ENCODE assay signal across 25 cellular contexts in genomic region chr20:45621593-45621992, GRCh38. TPM values are rescaled to one million over a fixed set of nuclear protein-coding genes. Genes with fewer than 3 reads are reported as not detected.
DNase-seq lines count a peak whose midpoint lies in the region; ATAC-seq, FAIRE-seq and TF ChIP-seq lines count a peak whose summit lies in the region.
"Had no signal": no experiment of that assay in that cellular context is flagged by ENCODE, and none has a peak within 500 bp of the region (broad histone marks: within the 10 kb centered on the region; RNA-seq: fewer than 3 reads in every experiment).

No MANE protein-coding gene starts in this region.

- H3K27me3 ChIP-seq in hepatocyte (no peaks in the 10 kb centered on the region), pancreas (no peaks in the 10 kb centered on the region), heart left ventricle (no peaks in the 10 kb centered on the region)
- H3K27me3 ChIP-seq: BE2C had no signal

- DNase-seq in Calu3, result peak; percentile 10
- peak; percentile 12 to 38 for DNase-seq in NCI-H526 (lab: John Stamatoyannopoulos, UW)
- peak; percentile 72 for DNase-seq in hepatocyte (ENCODE audit: low spot score)
- peak in 2 of 6 donors; percentile 8 to 19 for DNase-seq in pancreas
- DNase-seq in stimulated activated naive CD4-positive, alpha-beta T cell (lab: John Stamatoyannopoulos, UW), result no peak
- DNase-seq in RKO (ENCODE audit: low spot score), result no peak
- DNase-seq in heart left ventricle, result no peak
- DNase-seq: BE2C, DMS 273 treated with DMSO at 0.1 percent for 48 hours, GM23248, HCEC 1CT, Kasumi-1, MG63, NCI-H1048, NCI-H1417 treated with DMSO at 0.1 percent for 48 hours, NCI-H187, NCI-H2107, NCI-H510A, Right ventricle myocardium superior had no signal

- intact Hi-C loops in Calu3 (cut with micrococcal nuclease; ENCODE audit: unreplicated experiment), result loop anchor here (10.0 kb wide), 2 partner anchors 153 to 167 kb away; no protein-coding TSS in a partner anchor
- intact Hi-C loops in pancreas (cut with DNase I), result no loop called here
- intact Hi-C loops in heart left ventricle (cut with DNase I), result no loop called here

- peaks cover 11% of the 10 kb centered on the region for H3K4me1 Mint-ChIP-seq in Calu3 (ENCODE audit: low read depth, unreplicated experiment)

- peaks cover 14% of the 10 kb centered on the region for H3K27me3 Mint-ChIP-seq in Calu3 (ENCODE audit: unreplicated experiment)

- no peak overlapping the region for H3K4me3 ChIP-seq in hepatocyte
- no peak overlapping the region for H3K4me3 ChIP-seq in pancreas
- no peak overlapping the region for H3K4me3 ChIP-seq in heart left ventricle
- H3K4me3 ChIP-seq: GM23248, MG63 had no signal

- H3K9me3 ChIP-seq in hepatocyte (ENCODE audit: low read depth) (no peaks in the 10 kb centered on the region), pancreas (no peaks in the 10 kb centered on the region), heart left ventricle (peaks cover 0 to 10% (median 0%) of the 10 kb centered on the region in 12 donors)
- H3K9me3 ChIP-seq: BE2C, MG63 had no signal

- no peak overlapping the region for H3K4me2 ChIP-seq in hepatocyte

- H3K4me1 ChIP-seq in hepatocyte (ENCODE audit: insufficient read depth), result peaks cover 4% of the 10 kb centered on the region
- H3K4me1 ChIP-seq in pancreas, result peaks cover 0 to 17% (median 0%) of the 10 kb centered on the region in 3 donors
- H3K4me1 ChIP-seq in heart left ventricle, result no peaks in the 10 kb centered on the region
- H3K4me1 ChIP-seq: BE2C had no signal

- 77% methylated on average over 2 of the region's 2 CpGs for WGBS in hepatocyte (ENCODE audit: low lambda C conversion rate, missing lambda C conversion rate)
- 9 to 12% methylated on average over 2 of the region's 2 CpGs for WGBS in pancreas, 2 donors
- WGBS in heart left ventricle, 4 donors, result 75 to 78% (median 77%) methylated on average over 2 of the region's 2 CpGs

- H3K27ac ChIP-seq in hepatocyte (peak overlapping the region; percentile 55), pancreas (no peak overlapping the region), heart left ventricle (no peak overlapping the region)
- H3K27ac ChIP-seq: GM23248 had no signal

- CTCF ChIA-PET in Calu3 (lab: Charles Lee), result no interaction called here

- no peak overlapping the region for H3K27ac Mint-ChIP-seq in Calu3 (ENCODE audit: unreplicated experiment)

- no peak for TF ChIP-seq CTCF in Calu3 (IDR thresholded peaks at IDR 0.05; ENCODE audit: unreplicated experiment)
- no peak for TF ChIP-seq CTCF in hepatocyte (IDR thresholded peaks at IDR 0.05; ENCODE audit: poor library complexity)
- no peak for TF ChIP-seq CTCF in pancreas (IDR thresholded peaks at IDR 0.05)
- no peak for TF ChIP-seq CTCF in heart left ventricle (IDR thresholded peaks at IDR 0.05)

- no peaks in the 10 kb centered on the region for H4K20me1 ChIP-seq in hepatocyte (ENCODE audit: insufficient read depth, poor library complexity, severe bottlenecking)

- H3K9me3 Mint-ChIP-seq in Calu3 (ENCODE audit: low read depth, unreplicated experiment), result peaks cover 2% of the 10 kb centered on the region

- no peaks in the 10 kb centered on the region for H3K9me2 ChIP-seq in hepatocyte (replicated peaks; ENCODE audit: insufficient read depth)

- H3K79me2 ChIP-seq in hepatocyte, result no peaks in the 10 kb centered on the region

- no peak for FAIRE-seq in pancreas (lab: Jason Lieb, UNC)
- FAIRE-seq: GM12891 had no signal

- no peak overlapping the region for H3K4me3 Mint-ChIP-seq in Calu3 (ENCODE audit: low read depth, unreplicated experiment)

- no peaks in the 10 kb centered on the region for H3K36me3 Mint-ChIP-seq in Calu3 (ENCODE audit: insufficient read depth, unreplicated experiment)

- H3K36me3 ChIP-seq in hepatocyte (replicated peaks; ENCODE audit: insufficient read depth, low read depth), result no peaks in the 10 kb centered on the region
- no peaks in the 10 kb centered on the region for H3K36me3 ChIP-seq in pancreas
- H3K36me3 ChIP-seq in heart left ventricle, result no peaks in the 10 kb centered on the region
- H3K36me3 ChIP-seq: BE2C, MG63 had no signal

- H2AFZ ChIP-seq in hepatocyte, result no peak overlapping the region
- H2AFZ ChIP-seq: GM23248 had no signal

- TF ChIP-seq POLR2A in heart left ventricle (IDR thresholded peaks at IDR 0.05), result no peak

- ATAC-seq in pancreas (peak; percentile 53 to 89 (median 84)), GM21717 (IDR thresholded peaks at IDR 0.05; ENCODE audit: unreplicated experiment) (no peak), heart left ventricle (no peak)

- no TSS peak for BruUV-seq in Calu3 (replicated peaks; lab: Mats Ljungman, UMichigan)

RNA-seq across cellular contexts. Expression of gene WFDC10A, which starts 7.9 kb away (rescaled TPM):
- total RNA-seq in Calu3 (2022) (not detected in 2 replicates), hepatocyte (not detected in 2 replicates), pancreas (not detected), heart left ventricle (not detected)
- polyA plus RNA-seq in hepatocyte (not detected in 2 replicates), pancreas (not detected), heart left ventricle (not detected)
- total RNA-seq: A673, G401, GM23248, Right ventricle myocardium superior, RPMI7951, SK-MEL-5 had no signal
- polyA plus RNA-seq: GM23248 had no signal

RNA-seq across cellular contexts. Expression of gene WFDC9, which starts 9.5 kb away (rescaled TPM):
- total RNA-seq in Calu3 (2022), result not detected in 2 replicates
- total RNA-seq in hepatocyte, result not detected in 2 replicates
- polyA plus RNA-seq in hepatocyte, result not detected in 2 replicates
- total RNA-seq in pancreas, result not detected
- polyA plus RNA-seq in pancreas, result not detected
- not detected for total RNA-seq in heart left ventricle
- not detected for polyA plus RNA-seq in heart left ventricle
- total RNA-seq: A673, G401, GM23248, Right ventricle myocardium superior, RPMI7951, SK-MEL-5 had no signal
- polyA plus RNA-seq: GM23248 had no signal

RNA-seq across cellular contexts. Expression of gene WFDC8, which starts 42.5 kb away (rescaled TPM):
- total RNA-seq in Calu3 (2022) (not detected in 2 replicates), hepatocyte (not detected in 2 replicates), pancreas (not detected), heart left ventricle (not detected)
- polyA plus RNA-seq in hepatocyte (not detected in 2 replicates), pancreas (not detected), heart left ventricle (not detected)
- total RNA-seq: A673, G401, GM23248, Right ventricle myocardium superior, RPMI7951, SK-MEL-5 had no signal
- polyA plus RNA-seq: GM23248 had no signal

RNA-seq across cellular contexts. Expression of gene WFDC11, which starts 48.4 kb away (rescaled TPM):
- total RNA-seq in Calu3 (2022) (not detected in 2 replicates), hepatocyte (not detected in 2 replicates), pancreas (not detected), heart left ventricle (not detected)
- polyA plus RNA-seq in hepatocyte (not detected in 2 replicates), pancreas (not detected), heart left ventricle (not detected)
- total RNA-seq: A673, G401, GM23248, Right ventricle myocardium superior, RPMI7951, SK-MEL-5 had no signal
- polyA plus RNA-seq: GM23248 had no signal

Comparison
In these comparisons a context has a peak if more than half of its experiments do, and no peak if none do; other contexts are left out.
1. DNase-seq: peak in Calu3 (single experiment), NCI-H526 (2 of 2) and hepatocyte (single experiment); none in stimulated activated naive CD4-positive, alpha-beta T cell (0 of 6), RKO (single experiment) and heart left ventricle (0 of 5).
2. ATAC-seq: peak in pancreas (4 of 4); none in GM21717 (single experiment) and heart left ventricle (0 of 4).